In the genomic region with DNA sequence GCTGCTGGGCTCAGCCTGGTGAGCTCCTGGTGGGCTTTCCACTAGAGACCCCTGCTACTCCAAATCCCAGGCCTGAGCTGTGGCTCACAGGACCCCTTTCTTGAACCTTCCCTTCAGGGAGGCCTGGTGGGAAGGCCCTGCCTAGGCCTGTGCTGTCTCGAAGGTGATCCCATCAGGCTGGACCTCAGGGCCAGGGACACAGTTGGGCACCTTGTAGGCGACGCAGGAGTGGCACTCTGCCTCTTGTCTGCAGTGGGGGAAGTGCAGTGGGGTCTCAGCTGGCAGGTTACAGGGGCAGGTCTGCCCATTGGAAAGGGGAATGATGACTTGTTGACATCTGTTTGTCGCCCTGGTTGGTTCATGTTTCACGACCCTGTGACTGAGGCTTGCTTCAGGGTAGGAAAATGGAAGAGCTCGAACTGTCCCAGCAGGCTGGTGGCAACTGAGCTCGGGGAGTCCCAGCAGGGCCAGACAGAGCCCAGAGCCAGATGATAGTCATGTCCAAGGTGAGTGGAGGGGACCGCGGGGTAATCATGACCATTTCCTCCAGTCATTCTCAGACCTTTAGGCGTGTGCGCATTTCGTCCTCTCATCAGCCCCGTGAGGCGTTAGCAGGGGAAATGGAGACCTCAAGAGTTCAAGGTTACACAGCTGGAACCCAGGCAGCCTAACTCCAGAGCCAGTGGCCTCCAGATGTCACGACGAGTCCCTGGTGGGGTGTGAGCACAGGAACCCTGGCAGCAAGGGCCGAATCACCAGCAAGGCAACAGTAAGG, we compare ENCODE assay signal across 1 cellular context.
A peak's percentile ranks its signal among the peaks of the same experiment; 100 is the strongest.
TF ChIP-seq lines count a peak whose summit lies in the region.

No MANE protein-coding gene starts in this region.

TF ChIP-seq in HepG2, 621 proteins besides CTCF, POLR2A, EP300 and RAD21 (continued from another document and continues in another):
- TF ChIP-seq, protein P1, sequence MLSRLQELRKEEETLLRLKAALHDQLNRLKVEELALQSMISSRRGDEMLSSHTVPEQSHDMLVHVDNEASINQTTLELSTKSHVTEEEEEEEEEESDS (CRISPR knock-in tag; IDR thresholded peaks at IDR 0.05; ENCODE audit: borderline replicate concordance) = no peak
- TF ChIP-seq, protein P2, sequence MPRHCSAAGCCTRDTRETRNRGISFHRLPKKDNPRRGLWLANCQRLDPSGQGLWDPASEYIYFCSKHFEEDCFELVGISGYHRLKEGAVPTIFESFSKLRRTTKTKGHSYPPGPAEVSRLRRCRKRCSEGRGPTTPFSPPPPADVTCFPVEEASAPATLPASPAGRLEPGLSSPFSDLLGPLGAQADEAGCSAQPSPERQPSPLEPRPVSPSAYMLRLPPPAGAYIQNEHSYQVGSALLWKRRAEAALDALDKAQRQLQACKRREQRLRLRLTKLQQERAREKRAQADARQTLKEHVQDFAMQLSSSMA (CRISPR knock-in tag; IDR thresholded peaks at IDR 0.05) = no peak
- no peak for TF ChIP-seq KAT7 (CRISPR knock-in tag; IDR thresholded peaks at IDR 0.05; ENCODE audit: borderline replicate concordance)
- no peak for TF ChIP-seq ZNF781 (CRISPR knock-in tag; IDR thresholded peaks at IDR 0.05; ENCODE audit: borderline replicate concordance, not compliant biosample characterization)
- TF ChIP-seq SP1 (IDR thresholded peaks at IDR 0.05) = no peak
- TF ChIP-seq SP1 (CRISPR knock-in tag; IDR thresholded peaks at IDR 0.05) = no peak
- TF ChIP-seq, protein P3, sequence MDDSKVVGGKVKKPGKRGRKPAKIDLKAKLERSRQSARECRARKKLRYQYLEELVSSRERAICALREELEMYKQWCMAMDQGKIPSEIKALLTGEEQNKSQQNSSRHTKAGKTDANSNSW (CRISPR knock-in tag; IDR thresholded peaks at IDR 0.05; ENCODE audit: borderline replicate concordance) = no peak
- no peak for TF ChIP-seq TCF7 (IDR thresholded peaks at IDR 0.05; ENCODE audit: low read depth)
- no peak for TF ChIP-seq RARG (CRISPR knock-in tag; IDR thresholded peaks at IDR 0.05; ENCODE audit: low read depth)
- TF ChIP-seq ATRX (CRISPR knock-in tag; IDR thresholded peaks at IDR 0.05; ENCODE audit: borderline replicate concordance) = no peak
- no peak for TF ChIP-seq ZFAT (CRISPR knock-in tag; conservative IDR thresholded peaks at IDR 0.05)
- TF ChIP-seq AGO2 (optimal IDR thresholded peaks at IDR 0.05; ENCODE audit: low read depth, low read length) = peak; percentile 70
- TF ChIP-seq, protein P4, sequence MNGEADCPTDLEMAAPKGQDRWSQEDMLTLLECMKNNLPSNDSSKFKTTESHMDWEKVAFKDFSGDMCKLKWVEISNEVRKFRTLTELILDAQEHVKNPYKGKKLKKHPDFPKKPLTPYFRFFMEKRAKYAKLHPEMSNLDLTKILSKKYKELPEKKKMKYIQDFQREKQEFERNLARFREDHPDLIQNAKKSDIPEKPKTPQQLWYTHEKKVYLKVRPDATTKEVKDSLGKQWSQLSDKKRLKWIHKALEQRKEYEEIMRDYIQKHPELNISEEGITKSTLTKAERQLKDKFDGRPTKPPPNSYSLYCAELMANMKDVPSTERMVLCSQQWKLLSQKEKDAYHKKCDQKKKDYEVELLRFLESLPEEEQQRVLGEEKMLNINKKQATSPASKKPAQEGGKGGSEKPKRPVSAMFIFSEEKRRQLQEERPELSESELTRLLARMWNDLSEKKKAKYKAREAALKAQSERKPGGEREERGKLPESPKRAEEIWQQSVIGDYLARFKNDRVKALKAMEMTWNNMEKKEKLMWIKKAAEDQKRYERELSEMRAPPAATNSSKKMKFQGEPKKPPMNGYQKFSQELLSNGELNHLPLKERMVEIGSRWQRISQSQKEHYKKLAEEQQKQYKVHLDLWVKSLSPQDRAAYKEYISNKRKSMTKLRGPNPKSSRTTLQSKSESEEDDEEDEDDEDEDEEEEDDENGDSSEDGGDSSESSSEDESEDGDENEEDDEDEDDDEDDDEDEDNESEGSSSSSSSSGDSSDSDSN (CRISPR knock-in tag; IDR thresholded peaks at IDR 0.05) = no peak
- no peak for TF ChIP-seq MLXIP (CRISPR knock-in tag; IDR thresholded peaks at IDR 0.05; ENCODE audit: borderline replicate concordance)
- no peak for TF ChIP-seq SALL2 (CRISPR knock-in tag; IDR thresholded peaks at IDR 0.05)
- no peak for TF ChIP-seq ZNF264 (CRISPR knock-in tag; IDR thresholded peaks at IDR 0.05)
- no peak for TF ChIP-seq SOX13 (IDR thresholded peaks at IDR 0.05)
- no peak for TF ChIP-seq SOX13 (CRISPR knock-in tag; conservative IDR thresholded peaks at IDR 0.05 in 1 of 2, IDR thresholded peaks at IDR 0.05 in 1 of 2)
- no peak for TF ChIP-seq MLX (CRISPR knock-in tag; IDR thresholded peaks at IDR 0.05)
- no peak for TF ChIP-seq XRCC5 (optimal IDR thresholded peaks at IDR 0.05; ENCODE audit: low read length)
- no peak for TF ChIP-seq TCF7L2 (IDR thresholded peaks at IDR 0.05; ENCODE audit: low read depth, low read length)
- no peak for TF ChIP-seq KAT2B (IDR thresholded peaks at IDR 0.05; ENCODE audit: borderline replicate concordance, low read depth, low read length)
- no peak for TF ChIP-seq IRX3 (CRISPR knock-in tag; IDR thresholded peaks at IDR 0.05; ENCODE audit: borderline replicate concordance, low read depth)
- no peak for TF ChIP-seq PAF1 (CRISPR knock-in tag; IDR thresholded peaks at IDR 0.05)
- TF ChIP-seq, protein P5, sequence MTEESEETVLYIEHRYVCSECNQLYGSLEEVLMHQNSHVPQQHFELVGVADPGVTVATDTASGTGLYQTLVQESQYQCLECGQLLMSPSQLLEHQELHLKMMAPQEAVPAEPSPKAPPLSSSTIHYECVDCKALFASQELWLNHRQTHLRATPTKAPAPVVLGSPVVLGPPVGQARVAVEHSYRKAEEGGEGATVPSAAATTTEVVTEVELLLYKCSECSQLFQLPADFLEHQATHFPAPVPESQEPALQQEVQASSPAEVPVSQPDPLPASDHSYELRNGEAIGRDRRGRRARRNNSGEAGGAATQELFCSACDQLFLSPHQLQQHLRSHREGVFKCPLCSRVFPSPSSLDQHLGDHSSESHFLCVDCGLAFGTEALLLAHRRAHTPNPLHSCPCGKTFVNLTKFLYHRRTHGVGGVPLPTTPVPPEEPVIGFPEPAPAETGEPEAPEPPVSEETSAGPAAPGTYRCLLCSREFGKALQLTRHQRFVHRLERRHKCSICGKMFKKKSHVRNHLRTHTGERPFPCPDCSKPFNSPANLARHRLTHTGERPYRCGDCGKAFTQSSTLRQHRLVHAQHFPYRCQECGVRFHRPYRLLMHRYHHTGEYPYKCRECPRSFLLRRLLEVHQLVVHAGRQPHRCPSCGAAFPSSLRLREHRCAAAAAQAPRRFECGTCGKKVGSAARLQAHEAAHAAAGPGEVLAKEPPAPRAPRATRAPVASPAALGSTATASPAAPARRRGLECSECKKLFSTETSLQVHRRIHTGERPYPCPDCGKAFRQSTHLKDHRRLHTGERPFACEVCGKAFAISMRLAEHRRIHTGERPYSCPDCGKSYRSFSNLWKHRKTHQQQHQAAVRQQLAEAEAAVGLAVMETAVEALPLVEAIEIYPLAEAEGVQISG (CRISPR knock-in tag; IDR thresholded peaks at IDR 0.05) = no peak
- TF ChIP-seq ZNF333 (CRISPR knock-in tag; IDR thresholded peaks at IDR 0.05; ENCODE audit: borderline replicate concordance) = no peak
- no peak for TF ChIP-seq ZNF747 (CRISPR knock-in tag; IDR thresholded peaks at IDR 0.05; ENCODE audit: borderline replicate concordance)
- no peak for TF ChIP-seq ZFP62 (CRISPR knock-in tag; IDR thresholded peaks at IDR 0.05)
- no peak for TF ChIP-seq ZNF24 (IDR thresholded peaks at IDR 0.05)
- no peak for TF ChIP-seq SNRNP70 (IDR thresholded peaks at IDR 0.05; ENCODE audit: low read depth, low read length)
- TF ChIP-seq, protein P6, sequence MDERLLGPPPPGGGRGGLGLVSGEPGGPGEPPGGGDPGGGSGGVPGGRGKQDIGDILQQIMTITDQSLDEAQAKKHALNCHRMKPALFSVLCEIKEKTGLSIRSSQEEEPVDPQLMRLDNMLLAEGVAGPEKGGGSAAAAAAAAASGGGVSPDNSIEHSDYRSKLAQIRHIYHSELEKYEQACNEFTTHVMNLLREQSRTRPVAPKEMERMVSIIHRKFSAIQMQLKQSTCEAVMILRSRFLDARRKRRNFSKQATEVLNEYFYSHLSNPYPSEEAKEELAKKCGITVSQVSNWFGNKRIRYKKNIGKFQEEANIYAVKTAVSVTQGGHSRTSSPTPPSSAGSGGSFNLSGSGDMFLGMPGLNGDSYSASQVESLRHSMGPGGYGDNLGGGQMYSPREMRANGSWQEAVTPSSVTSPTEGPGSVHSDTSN (CRISPR knock-in tag; IDR thresholded peaks at IDR 0.05) = no peak
- no peak for TF ChIP-seq IKZF4 (CRISPR knock-in tag; IDR thresholded peaks at IDR 0.05; ENCODE audit: borderline replicate concordance, low read depth, not compliant biosample characterization)
- no peak for TF ChIP-seq NR3C1 (CRISPR knock-in tag; IDR thresholded peaks at IDR 0.05)
- no peak for TF ChIP-seq AGO1 (IDR thresholded peaks at IDR 0.05; ENCODE audit: low read depth, low read length, poor library complexity, severe bottlenecking)
- no peak for TF ChIP-seq TBP (CRISPR knock-in tag; IDR thresholded peaks at IDR 0.05)
- TF ChIP-seq MYC (CRISPR knock-in tag; IDR thresholded peaks at IDR 0.05; ENCODE audit: borderline replicate concordance) = no peak
- TF ChIP-seq ONECUT2 (CRISPR knock-in tag; IDR thresholded peaks at IDR 0.05) = no peak
- TF ChIP-seq NR2F2 (IDR thresholded peaks at IDR 0.05; ENCODE audit: borderline replicate concordance, low read depth) = no peak
- TF ChIP-seq NFIC (IDR thresholded peaks at IDR 0.05; ENCODE audit: low read length) = no peak
- TF ChIP-seq ZBTB33 (CRISPR knock-in tag; IDR thresholded peaks at IDR 0.05) = peak; percentile 91
- TF ChIP-seq PHF8 (CRISPR knock-in tag; IDR thresholded peaks at IDR 0.05) = no peak
- TF ChIP-seq STAG1 (CRISPR knock-in tag; IDR thresholded peaks at IDR 0.05) = no peak
- no peak for TF ChIP-seq ZNF138 (CRISPR knock-in tag; IDR thresholded peaks at IDR 0.05; ENCODE audit: low read depth)
- TF ChIP-seq HNRNPL (IDR thresholded peaks at IDR 0.05; ENCODE audit: low read depth, low read length) = 0 out of 2 replicates have a peak, but pooled peaks have one; percentile 38
- no peak for TF ChIP-seq KLF13 (CRISPR knock-in tag; IDR thresholded peaks at IDR 0.05)
- TF ChIP-seq, protein P7, sequence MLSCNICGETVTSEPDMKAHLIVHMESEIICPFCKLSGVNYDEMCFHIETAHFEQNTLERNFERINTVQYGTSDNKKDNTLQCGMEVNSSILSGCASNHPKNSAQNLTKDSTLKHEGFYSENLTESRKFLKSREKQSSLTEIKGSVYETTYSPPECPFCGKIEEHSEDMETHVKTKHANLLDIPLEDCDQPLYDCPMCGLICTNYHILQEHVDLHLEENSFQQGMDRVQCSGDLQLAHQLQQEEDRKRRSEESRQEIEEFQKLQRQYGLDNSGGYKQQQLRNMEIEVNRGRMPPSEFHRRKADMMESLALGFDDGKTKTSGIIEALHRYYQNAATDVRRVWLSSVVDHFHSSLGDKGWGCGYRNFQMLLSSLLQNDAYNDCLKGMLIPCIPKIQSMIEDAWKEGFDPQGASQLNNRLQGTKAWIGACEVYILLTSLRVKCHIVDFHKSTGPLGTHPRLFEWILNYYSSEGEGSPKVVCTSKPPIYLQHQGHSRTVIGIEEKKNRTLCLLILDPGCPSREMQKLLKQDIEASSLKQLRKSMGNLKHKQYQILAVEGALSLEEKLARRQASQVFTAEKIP (CRISPR knock-in tag; IDR thresholded peaks at IDR 0.05; ENCODE audit: borderline replicate concordance) = no peak
- no peak for TF ChIP-seq SIX1 (CRISPR knock-in tag; IDR thresholded peaks at IDR 0.05; ENCODE audit: borderline replicate concordance)
- TF ChIP-seq HHEX (CRISPR knock-in tag; IDR thresholded peaks at IDR 0.05) = no peak
- no peak for TF ChIP-seq ZNF432 (CRISPR knock-in tag; IDR thresholded peaks at IDR 0.05; ENCODE audit: borderline replicate concordance)
- no peak for TF ChIP-seq PAX8 (CRISPR knock-in tag; IDR thresholded peaks at IDR 0.05; ENCODE audit: borderline replicate concordance)
- no peak for TF ChIP-seq FOXK1 (CRISPR knock-in tag; IDR thresholded peaks at IDR 0.05; ENCODE audit: borderline replicate concordance, low read depth)
- TF ChIP-seq KLF6 (CRISPR knock-in tag; IDR thresholded peaks at IDR 0.05) = no peak
- no peak for TF ChIP-seq ZNF550 (CRISPR knock-in tag; IDR thresholded peaks at IDR 0.05; ENCODE audit: borderline replicate concordance)
- no peak for TF ChIP-seq TBL1XR1 (IDR thresholded peaks at IDR 0.05; ENCODE audit: borderline replicate concordance, low read length, partially characterized antibody)
- TF ChIP-seq ZEB1 (IDR thresholded peaks at IDR 0.05; ENCODE audit: insufficient replicate concordance, low read depth) = peak; percentile 6
- TF ChIP-seq KMT2A (CRISPR knock-in tag; IDR thresholded peaks at IDR 0.05) = no peak
